11 cellular contexts compared by ENCODE assay signal in the genomic region with DNA sequence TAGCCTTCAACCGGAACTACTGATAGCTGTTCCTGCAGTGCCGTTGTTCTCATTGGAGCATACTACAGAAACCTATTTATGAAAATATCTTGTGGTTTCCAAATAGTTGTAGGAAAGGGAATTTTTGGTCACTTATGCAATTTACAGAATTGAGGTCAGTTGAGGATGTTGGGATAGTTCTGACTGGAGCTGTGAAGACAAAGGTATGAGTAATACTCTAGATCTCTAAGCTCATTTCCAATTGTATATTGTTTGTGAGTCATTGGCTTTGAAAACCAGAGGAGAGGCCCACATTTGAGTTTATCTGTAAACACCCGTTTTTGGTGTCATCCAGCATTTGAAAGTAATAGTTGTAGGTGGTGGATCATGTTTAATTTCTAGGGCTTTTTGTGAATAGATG.
DNase-seq lines count a peak whose midpoint lies in the region; TF ChIP-seq lines count a peak whose summit lies in the region.
"Had no signal": no experiment of that assay in that cellular context is flagged by ENCODE, and none has a peak within 500 bp of the region (broad histone marks: within the 10 kb centered on the region; RNA-seq: fewer than 3 reads in every experiment).

No MANE protein-coding gene starts in this region.

- intact Hi-C loops in Calu3 (cut with micrococcal nuclease; ENCODE audit: unreplicated experiment), result no loop called here

- H3K9ac ChIP-seq in GM23248 (peak overlapping the region; percentile 46), SK-N-MC (ENCODE audit: insufficient read length) (no peak overlapping the region), smooth muscle cell (ENCODE audit: low read depth) (no peak overlapping the region)
- H3K9ac ChIP-seq: neural progenitor cell had no signal

- H2AFZ ChIP-seq in GM23248 (no peak overlapping the region), smooth muscle cell (ENCODE audit: low read depth) (no peak overlapping the region)
- H2AFZ ChIP-seq: neural progenitor cell had no signal

- in situ Hi-C loops in GM23248 (cut with MboI), result no loop called here

- no TSS peak for BruUV-seq in Calu3 (replicated peaks; lab: Mats Ljungman, UMichigan)

- CTCF ChIA-PET in Calu3 (lab: Charles Lee), result interaction anchor here (0.7 kb wide), 1 partner anchor 31 kb away, joined by 3 read pairs; no protein-coding TSS in a partner anchor

- DNase-seq in GM23248 (peak; percentile 96), SK-N-MC (ENCODE audit: low read depth, low spot score) (no peak), fibroblast of pulmonary artery (ENCODE audit: low read depth) (peak; percentile 98), smooth muscle cell (lab: John Stamatoyannopoulos, UW; ENCODE audit: unreplicated experiment) (no peak), Calu3 (no peak), chondrocyte (ENCODE audit: low spot score) (no peak)
- DNase-seq in stimulated activated naive CD4-positive, alpha-beta T cell treated with Interleukin-2 at 50 U/mL for 16 hours (lab: John Stamatoyannopoulos, UW), result no peak
- DNase-seq: anterior cingulate cortex, left colon had no signal

- H3K79me2 ChIP-seq in GM23248 (ENCODE audit: insufficient read depth), result no peaks in the 10 kb centered on the region
- no peaks in the 10 kb centered on the region for H3K79me2 ChIP-seq in smooth muscle cell (ENCODE audit: low read depth)

- H3K4me1 ChIP-seq in GM23248 (ENCODE audit: insufficient read depth), result peaks cover 41% of the 10 kb centered on the region
- no peaks in the 10 kb centered on the region for H3K4me1 ChIP-seq in smooth muscle cell (ENCODE audit: low read depth)

- H3K4me3 Mint-ChIP-seq in Calu3 (ENCODE audit: low read depth, unreplicated experiment) (no peak overlapping the region), chondrocyte (ENCODE audit: unreplicated experiment) (no peak overlapping the region)
- H3K4me3 Mint-ChIP-seq: neural progenitor cell had no signal

- no peaks in the 10 kb centered on the region for H3K9me3 Mint-ChIP-seq in Calu3 (ENCODE audit: low read depth, unreplicated experiment)
- H3K9me3 Mint-ChIP-seq in chondrocyte (ENCODE audit: low read depth), result no peaks in the 10 kb centered on the region
- H3K9me3 Mint-ChIP-seq: neural progenitor cell had no signal

- H3K27me3 Mint-ChIP-seq in Calu3 (ENCODE audit: unreplicated experiment) (no peaks in the 10 kb centered on the region), chondrocyte (ENCODE audit: low read depth) (no peaks in the 10 kb centered on the region)

- H3K9me3 ChIP-seq in GM23248 (ENCODE audit: low read depth) (no peaks in the 10 kb centered on the region), SK-N-MC (ENCODE audit: low read depth, low read length) (no peaks in the 10 kb centered on the region), smooth muscle cell (replicated peaks; ENCODE audit: low read depth) (no peaks in the 10 kb centered on the region)

- H3K27me3 ChIP-seq in GM23248 (replicated peaks; ENCODE audit: insufficient read depth) (no peaks in the 10 kb centered on the region), smooth muscle cell (ENCODE audit: low read depth) (no peaks in the 10 kb centered on the region)
- H3K27me3 ChIP-seq: neural progenitor cell had no signal

- H4K20me1 ChIP-seq in GM23248 (ENCODE audit: insufficient read depth) (no peaks in the 10 kb centered on the region), smooth muscle cell (ENCODE audit: low read depth) (no peaks in the 10 kb centered on the region)

- H3K27ac Mint-ChIP-seq in Calu3 (ENCODE audit: unreplicated experiment) (no peak overlapping the region), chondrocyte (ENCODE audit: unreplicated experiment) (no peak overlapping the region)
- H3K27ac Mint-ChIP-seq: neural progenitor cell had no signal

- peak overlapping the region; percentile 32 for H3K4me2 ChIP-seq in GM23248 (ENCODE audit: unreplicated experiment)
- peak overlapping the region; percentile 35 for H3K4me2 ChIP-seq in smooth muscle cell
- H3K4me2 ChIP-seq: neural progenitor cell had no signal

- TF ChIP-seq CTCF in fibroblast of pulmonary artery (IDR thresholded peaks at IDR 0.05; ENCODE audit: low read length, missing control alignments), result no peak
- TF ChIP-seq CTCF in smooth muscle cell (IDR thresholded peaks at IDR 0.05; ENCODE audit: borderline replicate concordance, insufficient read depth, poor library complexity, severe bottlenecking), result no peak
- TF ChIP-seq CTCF in Calu3 (IDR thresholded peaks at IDR 0.05; ENCODE audit: unreplicated experiment), result no peak
- TF ChIP-seq CTCF in chondrocyte (IDR thresholded peaks at IDR 0.05), result no peak

- no peak overlapping the region for H3K4me3 ChIP-seq in GM23248
- peak overlapping the region; percentile 16 for H3K4me3 ChIP-seq in SK-N-MC
- H3K4me3 ChIP-seq in fibroblast of pulmonary artery (replicated peaks; ENCODE audit: low read depth, low read length), result no peak overlapping the region
- H3K4me3 ChIP-seq in smooth muscle cell, result no peak overlapping the region
- H3K4me3 ChIP-seq: neural progenitor cell had no signal

- no peaks in the 10 kb centered on the region for H3K36me3 Mint-ChIP-seq in Calu3 (ENCODE audit: insufficient read depth, unreplicated experiment)
- H3K36me3 Mint-ChIP-seq in chondrocyte (ENCODE audit: low read depth), result no peaks in the 10 kb centered on the region

- H3K27ac ChIP-seq in GM23248, result peak overlapping the region; percentile 86
- peak overlapping the region; percentile 85 for H3K27ac ChIP-seq in SK-N-MC
- peak overlapping the region; percentile 50 for H3K27ac ChIP-seq in smooth muscle cell (ENCODE audit: low read depth)
- H3K27ac ChIP-seq: neural progenitor cell, VCaP had no signal

- H3F3A ChIP-seq in GM23248 (ENCODE audit: insufficient read depth), result peaks cover 40% of the 10 kb centered on the region
- peaks cover 14% of the 10 kb centered on the region for H3F3A ChIP-seq in smooth muscle cell (ENCODE audit: low read depth)

- H3K4me1 Mint-ChIP-seq in Calu3 (ENCODE audit: low read depth, unreplicated experiment) (no peaks in the 10 kb centered on the region), chondrocyte (ENCODE audit: low read depth) (peaks cover 12% of the 10 kb centered on the region)

- H3K36me3 ChIP-seq in GM23248 (ENCODE audit: low read depth) (no peaks in the 10 kb centered on the region), SK-N-MC (ENCODE audit: insufficient read depth, low read length) (peaks cover 3% of the 10 kb centered on the region; the same call in 1 of the 2 replicates), smooth muscle cell (ENCODE audit: low read depth) (no peaks in the 10 kb centered on the region)
- H3K36me3 ChIP-seq: neural progenitor cell had no signal

- H3K9me2 ChIP-seq in GM23248 (ENCODE audit: insufficient read depth), result no peaks in the 10 kb centered on the region

- 3% methylated on average over 3 of the region's 3 CpGs for WGBS in GM23248 (ENCODE audit: low coverage in 1 of 2, low lambda C conversion rate in 2 of 2, missing lambda C conversion rate in 2 of 2), 2 experiments
- WGBS in smooth muscle cell (ENCODE audit: low lambda C conversion rate), result 19% methylated on average over 3 of the region's 3 CpGs

Comparison
In these comparisons a context has a peak if more than half of its experiments do, and no peak if none do; other contexts are left out.
1. DNase-seq: peak in GM23248 (single experiment) and fibroblast of pulmonary artery (single experiment); none in SK-N-MC (single experiment), smooth muscle cell (single experiment), Calu3 (single experiment), chondrocyte (single experiment) and stimulated activated naive CD4-positive, alpha-beta T cell treated with Interleukin-2 at 50 U/mL for 16 hours (single experiment).
2. Peak in every context shown above with its lines, with median percentiles within 50 percentile points of each other: H3K27ac ChIP-seq.